ENCODE assay signal across 22 cellular contexts in the genomic region with DNA sequence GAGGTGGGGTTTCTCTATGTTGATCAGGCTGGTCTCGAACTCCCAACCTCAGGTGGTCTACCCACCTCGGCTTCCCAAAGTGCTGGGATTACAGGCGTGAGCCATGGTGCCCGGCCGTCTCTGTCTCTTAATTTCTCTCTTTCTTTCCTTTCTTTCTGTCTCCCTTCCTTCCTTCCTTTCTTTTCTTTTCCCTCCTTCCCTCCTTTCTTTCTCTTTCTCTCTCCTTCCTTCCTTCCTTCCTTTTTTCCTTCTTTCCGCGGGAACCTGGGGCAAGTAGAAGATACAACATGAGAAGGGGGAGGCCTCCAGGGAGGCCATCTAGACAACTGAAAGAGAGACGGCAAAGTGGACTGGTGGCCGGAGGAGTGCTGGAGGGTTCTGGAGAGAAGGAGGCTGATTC. TPM values are rescaled to one million over a fixed set of nuclear protein-coding genes. Genes with fewer than 3 reads are reported as not detected.
DNase-seq lines count a peak whose midpoint lies in the region; ATAC-seq, FAIRE-seq and TF ChIP-seq lines count a peak whose summit lies in the region.
"Had no signal": no experiment of that assay in that cellular context is flagged by ENCODE, and none has a peak within 500 bp of the region (broad histone marks: within the 10 kb centered on the region; RNA-seq: fewer than 3 reads in every experiment).

No MANE protein-coding gene starts in this region.

- CTCF ChIA-PET in K562 (lab: Yijun Ruan, JAX; ENCODE audit: low intra/inter-chr PET ratio) = no interaction called here

- DNase-seq in activated naive CD8-positive, alpha-beta T cell treated with anti-CD3 and anti-CD28 coated beads, Interleukin-2, amount 10 ng/mL, durations not matched to agents 7 days and 5 days = no peak
- DNase-seq in activated naive CD8-positive, alpha-beta T cell treated with anti-CD3 and anti-CD28 coated beads for 36 hours = no peak
- DNase-seq in K562 (ENCODE audit: extremely low read depth in 1 of 4, low spot score in 3 of 4) (no peak), osteoblast (ENCODE audit: insufficient read length, low spot score, missing footprints) (peak; percentile 3), GOT3 (lab: John Stamatoyannopoulos, UW) (no peak), RCC 7860 (ENCODE audit: low spot score) (no peak), GM23248 (no peak), T-helper 9 cell (no peak)
- DNase-seq: AML-193; CD8-positive, alpha-beta memory T cell; COR-L47; HCEC 1CT; HFFc6 had no signal

- H2AFZ ChIP-seq in K562 (ENCODE audit: low read depth, low read length) (no peak overlapping the region), osteoblast (ENCODE audit: low read length) (no peak overlapping the region), GM23248 (no peak overlapping the region)

- H3K4me1 ChIP-seq in K562 (replicated peaks in 1 of 2; ENCODE audit: control insufficient read depth in 2 of 2, insufficient read depth in 2 of 2, low read length in 2 of 2) = peaks cover 12 to 16% of the 10 kb centered on the region in 2 experiments; a peak in 4 of 5 replicates
- no peaks in the 10 kb centered on the region for H3K4me1 ChIP-seq in osteoblast (ENCODE audit: insufficient read depth, low read length)
- H3K4me1 ChIP-seq in GM23248 (ENCODE audit: insufficient read depth) = no peaks in the 10 kb centered on the region
- H3K4me1 ChIP-seq: A549 had no signal

- H3K79me2 ChIP-seq in K562 (ENCODE audit: control insufficient read depth, insufficient read depth, low read length) (no peaks in the 10 kb centered on the region), osteoblast (ENCODE audit: insufficient read depth, low read length) (no peaks in the 10 kb centered on the region), GM23248 (ENCODE audit: insufficient read depth) (no peaks in the 10 kb centered on the region)

- H3K36me3 Mint-ChIP-seq in activated naive CD8-positive, alpha-beta T cell treated with anti-CD3 and anti-CD28 coated beads, Interleukin-2, amount 10 ng/mL, durations not matched to agents 7 days and 5 days = peaks cover 2% of the 10 kb centered on the region
- no peaks in the 10 kb centered on the region for H3K36me3 Mint-ChIP-seq in activated naive CD8-positive, alpha-beta T cell treated with anti-CD3 and anti-CD28 coated beads for 36 hours

- no peak for ATAC-seq in activated naive CD8-positive, alpha-beta T cell treated with anti-CD3 and anti-CD28 coated beads, Interleukin-2, amount 10 ng/mL, durations not matched to agents 7 days and 5 days (ENCODE audit: low read depth)
- no peak for ATAC-seq in K562
- ATAC-seq: A549 had no signal

- H3F3A ChIP-seq in GM23248 (ENCODE audit: insufficient read depth) = no peaks in the 10 kb centered on the region

- H3K4me2 ChIP-seq in K562 (ENCODE audit: insufficient read depth, low read length) = no peak overlapping the region
- H3K4me2 ChIP-seq in osteoblast (ENCODE audit: insufficient read depth, low read length) = no peak overlapping the region
- no peak overlapping the region for H3K4me2 ChIP-seq in GM23248 (ENCODE audit: unreplicated experiment)
- H3K4me2 ChIP-seq: A549 had no signal

- H3K27me3 ChIP-seq in K562 (ENCODE audit: control insufficient read depth in 2 of 2, insufficient read depth in 2 of 2, low read length in 2 of 2) (no peaks in the 10 kb centered on the region), osteoblast (ENCODE audit: insufficient read depth, low read length) (no peaks in the 10 kb centered on the region), GM23248 (replicated peaks; ENCODE audit: insufficient read depth) (no peaks in the 10 kb centered on the region)

- no peaks in the 10 kb centered on the region for H3K9me1 ChIP-seq in K562 (ENCODE audit: control insufficient read depth, insufficient read depth, low read length)

- H3K4me3 Mint-ChIP-seq in activated naive CD8-positive, alpha-beta T cell treated with anti-CD3 and anti-CD28 coated beads, Interleukin-2, amount 10 ng/mL, durations not matched to agents 7 days and 5 days = no peak overlapping the region
- no peak overlapping the region for H3K4me3 Mint-ChIP-seq in activated naive CD8-positive, alpha-beta T cell treated with anti-CD3 and anti-CD28 coated beads for 36 hours
- H3K4me3 Mint-ChIP-seq: CD8-positive, alpha-beta memory T cell; HFFc6 had no signal

- H3K4me1 Mint-ChIP-seq in activated naive CD8-positive, alpha-beta T cell treated with anti-CD3 and anti-CD28 coated beads, Interleukin-2, amount 10 ng/mL, durations not matched to agents 7 days and 5 days = peaks cover 9% of the 10 kb centered on the region
- peaks cover 5% of the 10 kb centered on the region for H3K4me1 Mint-ChIP-seq in activated naive CD8-positive, alpha-beta T cell treated with anti-CD3 and anti-CD28 coated beads for 36 hours

- H3K4me3 ChIP-seq in K562 (no peak overlapping the region), osteoblast (ENCODE audit: insufficient read depth, low read length) (no peak overlapping the region), GM23248 (no peak overlapping the region)
- H3K4me3 ChIP-seq: A549 had no signal

- H3K27me3 Mint-ChIP-seq in activated naive CD8-positive, alpha-beta T cell treated with anti-CD3 and anti-CD28 coated beads, Interleukin-2, amount 10 ng/mL, durations not matched to agents 7 days and 5 days = no peaks in the 10 kb centered on the region
- no peaks in the 10 kb centered on the region for H3K27me3 Mint-ChIP-seq in activated naive CD8-positive, alpha-beta T cell treated with anti-CD3 and anti-CD28 coated beads for 36 hours
- H3K27me3 Mint-ChIP-seq: CD8-positive, alpha-beta memory T cell had no signal

- POLR2A ChIA-PET in activated naive CD8-positive, alpha-beta T cell treated with anti-CD3 and anti-CD28 coated beads, Interleukin-2, amount 10 ng/mL, durations not matched to agents 7 days and 5 days (lab: Charles Lee) = no interaction called here
- POLR2A ChIA-PET in K562 (lab: Yijun Ruan, JAX) = interaction anchor here (0.6 kb wide), 1 partner anchor 466 kb away, joined by 3 read pairs; no protein-coding TSS in a partner anchor

- TF ChIP-seq RAD21 in K562 (CRISPR knock-in tag; conservative IDR thresholded peaks at IDR 0.05 in 1 of 2, IDR thresholded peaks at IDR 0.05 in 1 of 2) = no peak

- no peak for TF ChIP-seq POLR2A in K562 (conservative IDR thresholded peaks at IDR 0.05)

- peak overlapping the region in 1 of 2 experiments; percentile 22; a peak in 1 of 4 replicates for H3K9ac ChIP-seq in K562 (ENCODE audit: insufficient read depth in 1 of 2, low read depth in 2 of 2, low read length in 2 of 2)
- no peak overlapping the region for H3K9ac ChIP-seq in GM23248

- intact Hi-C loops in K562 (cut with micrococcal nuclease) = no loop called here

- H3K27ac ChIP-seq in K562 (ENCODE audit: extremely low read depth, low read depth, low read length) (no peak overlapping the region), osteoblast (ENCODE audit: low read depth, low read length) (no peak overlapping the region), GM23248 (no peak overlapping the region)
- H3K27ac ChIP-seq: 22Rv1, A549, HL-60 had no signal

- 81% methylated on average over 6 of the region's 9 CpGs for WGBS in K562 (ENCODE audit: insufficient coverage, low coverage, missing lambda C conversion rate)
- WGBS in GM23248 (ENCODE audit: low coverage in 1 of 2, low lambda C conversion rate in 2 of 2, missing lambda C conversion rate in 2 of 2), 2 experiments = 60 to 66% methylated on average over 8 to 9 of the region's 9 CpGs

- H3K36me3 ChIP-seq in K562 (ENCODE audit: control insufficient read depth, insufficient read depth, low read length) (no peaks in the 10 kb centered on the region; the same call in 2 of the 3 replicates), osteoblast (ENCODE audit: insufficient read depth, low read length) (no peaks in the 10 kb centered on the region), GM23248 (ENCODE audit: low read depth) (no peaks in the 10 kb centered on the region)

- no peak for TF ChIP-seq CTCF in K562 (IDR thresholded peaks at IDR 0.05 in 2 of 3, conservative IDR thresholded peaks at IDR 0.05 in 1 of 3; ENCODE audit: insufficient read depth in 2 of 3, low read depth in 1 of 3, low read length in 3 of 3)
- TF ChIP-seq CTCF in osteoblast (IDR thresholded peaks at IDR 0.05; ENCODE audit: extremely low read depth, low read depth, low read length) = no peak

- no peaks in the 10 kb centered on the region for H3K9me3 Mint-ChIP-seq in activated naive CD8-positive, alpha-beta T cell treated with anti-CD3 and anti-CD28 coated beads, Interleukin-2, amount 10 ng/mL, durations not matched to agents 7 days and 5 days
- no peaks in the 10 kb centered on the region for H3K9me3 Mint-ChIP-seq in activated naive CD8-positive, alpha-beta T cell treated with anti-CD3 and anti-CD28 coated beads for 36 hours
- H3K9me3 Mint-ChIP-seq: CD8-positive, alpha-beta memory T cell; HFFc6 had no signal

- H3K9me3 ChIP-seq in K562 (replicated peaks; ENCODE audit: control insufficient read depth, insufficient read depth, low read depth, low read length) = no peaks in the 10 kb centered on the region
- no peaks in the 10 kb centered on the region for H3K9me3 ChIP-seq in osteoblast (ENCODE audit: low read depth, low read length)
- no peaks in the 10 kb centered on the region for H3K9me3 ChIP-seq in GM23248 (ENCODE audit: low read depth)
- H3K9me3 ChIP-seq: A549 had no signal

- H4K20me1 ChIP-seq in K562 (replicated peaks; ENCODE audit: control insufficient read depth, insufficient read depth, low read length) (no peaks in the 10 kb centered on the region), osteoblast (ENCODE audit: insufficient read depth, low read length) (no peaks in the 10 kb centered on the region), GM23248 (ENCODE audit: insufficient read depth) (no peaks in the 10 kb centered on the region)

- peak overlapping the region; percentile 19 for H3K27ac Mint-ChIP-seq in activated naive CD8-positive, alpha-beta T cell treated with anti-CD3 and anti-CD28 coated beads, Interleukin-2, amount 10 ng/mL, durations not matched to agents 7 days and 5 days
- no peak overlapping the region for H3K27ac Mint-ChIP-seq in activated naive CD8-positive, alpha-beta T cell treated with anti-CD3 and anti-CD28 coated beads for 36 hours
- H3K27ac Mint-ChIP-seq: HFFc6 had no signal

- no TSS peak for BruUV-seq in K562 (replicated peaks; lab: Mats Ljungman, UMichigan)

- in situ Hi-C loops in K562 (cut with MboI) = no loop called here
- in situ Hi-C loops in GM23248 (cut with MboI) = no loop called here

- no peak for TF ChIP-seq EP300 in K562 (IDR thresholded peaks at IDR 0.05; ENCODE audit: low read length)

- no peaks in the 10 kb centered on the region for H3K9me2 ChIP-seq in GM23248 (ENCODE audit: insufficient read depth)

- FAIRE-seq in K562 (lab: Jason Lieb, UNC) = no peak
- no peak for FAIRE-seq in RCC 7860 (lab: Jason Lieb, UNC)
- FAIRE-seq: A549, G401.6, GM12891, GM19239, H54 had no signal

RNA-seq across cellular contexts. Expression of gene ELAVL1, which starts 15.2 kb away (rescaled TPM):
- total RNA-seq in activated naive CD8-positive, alpha-beta T cell treated with anti-CD3 and anti-CD28 coated beads, Interleukin-2, amount 10 ng/mL, durations not matched to agents 7 days and 5 days = 10 to 100 TPM; 90.9 to 91.5 TPM
- 100 to 1,000 TPM; 169 to 172 TPM for total RNA-seq in activated naive CD8-positive, alpha-beta T cell treated with anti-CD3 and anti-CD28 coated beads for 36 hours
- 48.2 and 63.0 TPM in 2 replicates for total RNA-seq in K562 (2011; cell fraction: chromatin; rRNA removed; ENCODE audit: low replicate concordance)
- total RNA-seq in K562 (2011; cell fraction: nucleolus; rRNA removed) = 28.7 and 31.5 TPM in 2 replicates
- 37.9 and 41.0 TPM in 2 replicates for total RNA-seq in K562 (2011; cell fraction: nucleoplasm; rRNA removed)
- total RNA-seq in K562 (2014; rRNA removed) (56.5 and 66.5 TPM in 2 replicates), K562 (2014; rRNA removed; fragmentation: Illumina TruSeq; extraction: Trizol) (69.8 and 72.7 TPM in 2 replicates), K562 (2015; rRNA removed; fragmentation: Illumina TruSeq; extraction: Trizol) (80.1 and 83.1 TPM in 2 replicates), K562 (2021) (172 and 176 TPM in 2 replicates), osteoblast (23.0 and 25.7 TPM in 2 replicates)
- polyA plus RNA-seq in K562 (2011; rRNA removed) (46.9 and 69.2 TPM in 2 replicates), K562 (2014; fragmentation: Illumina TruSeq; extraction: Trizol) (149 and 156 TPM in 2 replicates), K562 (2014; fragmentation: Nextera tagmentation; extraction: Ambion mirVana) (1 to 10 TPM; 4.3 to 6.9 TPM), K562 (2014; rRNA removed) (63.7 and 78.3 TPM in 2 replicates), GM23248 (2016; fragmentation: Nextera tagmentation; extraction: Ambion mirVana) (74.4 and 78.9 TPM in 2 replicates)
- polyA plus RNA-seq in K562 (2011; cell fraction: cytosol; rRNA removed) = 72.8 and 84.8 TPM in 2 replicates
- polyA plus RNA-seq in K562 (2011; cell fraction: nucleus; rRNA removed) = 34.4 and 37.5 TPM in 2 replicates
- 77.5 and 90.3 TPM in 2 replicates for polyA plus RNA-seq in K562 (2012)
- 45.5 and 80.2 TPM in 2 replicates for polyA minus RNA-seq in K562 (2011; rRNA and poly(A)+ RNA removed)
- 74.4 and 81.5 TPM in 2 replicates for polyA minus RNA-seq in K562 (2011; cell fraction: cytosol; rRNA and poly(A)+ RNA removed)
- 5.4 and 7.9 TPM in 2 replicates for polyA minus RNA-seq in K562 (2011; cell fraction: nucleus; rRNA and poly(A)+ RNA removed)
- total RNA-seq in GM23248 (2014; rRNA removed; shearing (Covaris generic)) = 44.0 and 48.1 TPM in 2 replicates

RNA-seq across cellular contexts. Expression of gene CCL25, which starts 31.9 kb away (rescaled TPM):
- total RNA-seq in activated naive CD8-positive, alpha-beta T cell treated with anti-CD3 and anti-CD28 coated beads, Interleukin-2, amount 10 ng/mL, durations not matched to agents 7 days and 5 days = 10 to 100 TPM; 15.9 to 19.0 TPM
- 1 to 10 TPM in 1 of 2 experiments, under 1 TPM in 1; 0.30 to 1.2 TPM for total RNA-seq in activated naive CD8-positive, alpha-beta T cell treated with anti-CD3 and anti-CD28 coated beads for 36 hours
- total RNA-seq in K562 (2011; cell fraction: chromatin; rRNA removed; ENCODE audit: low replicate concordance) = not detected in 2 replicates
- not detected in 2 replicates for total RNA-seq in K562 (2011; cell fraction: nucleolus; rRNA removed)
- total RNA-seq in K562 (2011; cell fraction: nucleoplasm; rRNA removed) = not detected in 2 replicates
- not detected in 2 replicates for total RNA-seq in K562 (2014; rRNA removed)
- total RNA-seq in K562 (2014; rRNA removed; fragmentation: Illumina TruSeq; extraction: Trizol) = not detected in 2 replicates
- total RNA-seq in K562 (2015; rRNA removed; fragmentation: Illumina TruSeq; extraction: Trizol) = not detected in 2 replicates
- total RNA-seq in K562 (2021) = not detected in 2 replicates
- polyA plus RNA-seq in K562 (2011; rRNA removed) = 0.15 TPM in 1 of 2 replicates, not detected in the other
- polyA plus RNA-seq in K562 (2011; cell fraction: cytosol; rRNA removed) = 0.07 and 0.18 TPM in 2 replicates
- polyA plus RNA-seq in K562 (2011; cell fraction: nucleus; rRNA removed) = 0.14 TPM in 1 of 2 replicates, not detected in the other
- polyA plus RNA-seq in K562 (2012) = 0.10 TPM in 1 of 2 replicates, not detected in the other
- polyA plus RNA-seq in K562 (2014; fragmentation: Illumina TruSeq; extraction: Trizol) = not detected in 2 replicates
- polyA plus RNA-seq in K562 (2014; fragmentation: Nextera tagmentation; extraction: Ambion mirVana) = not detected
- polyA plus RNA-seq in K562 (2014; rRNA removed) = not detected in 2 replicates
- polyA minus RNA-seq in K562 (2011; rRNA and poly(A)+ RNA removed) = not detected in 2 replicates
- not detected in 2 replicates for polyA minus RNA-seq in K562 (2011; cell fraction: cytosol; rRNA and poly(A)+ RNA removed)
- polyA minus RNA-seq in K562 (2011; cell fraction: nucleus; rRNA and poly(A)+ RNA removed) = not detected in 2 replicates
- total RNA-seq in osteoblast = not detected in 2 replicates
- not detected in 2 replicates for total RNA-seq in GM23248 (2014; rRNA removed; shearing (Covaris generic))
- not detected in 2 replicates for polyA plus RNA-seq in GM23248 (2016; fragmentation: Nextera tagmentation; extraction: Ambion mirVana)
- total RNA-seq: CD8-positive, alpha-beta memory T cell; HFFc6; HT1080 had no signal
- polyA plus RNA-seq: A549; BJ; CD8-positive, alpha-beta memory T cell had no signal

Comparison
In these comparisons a context has a peak if more than half of its experiments do, and no peak if none do; other contexts are left out.
1. RNA of gene CCL25, which starts 31.9 kb away (total RNA-seq): 15.9 to 19.0 TPM in activated naive CD8-positive, alpha-beta T cell treated with anti-CD3 and anti-CD28 coated beads, Interleukin-2, amount 10 ng/mL, durations not matched to agents 7 days and 5 days; 0.30 to 1.2 TPM in activated naive CD8-positive, alpha-beta T cell treated with anti-CD3 and anti-CD28 coated beads for 36 hours, not detected in K562, not detected in osteoblast and not detected in GM23248; every median in the first group is over 4 times any median in the second.